1 cellular context compared by ENCODE assay signal in genomic region chr19:35845215-35846037, GRCh38.
TF ChIP-seq lines count a peak whose summit lies in the region.

No MANE protein-coding gene starts in this region.

TF ChIP-seq in K562, 482 proteins besides CTCF, POLR2A, EP300 and RAD21 (continued from another document and continues in another):
- TF ChIP-seq NFYB (IDR thresholded peaks at IDR 0.05; ENCODE audit: extremely low read depth, insufficient read length) (no peak), GABPB1 (CRISPR knock-in tag; IDR thresholded peaks at IDR 0.05) (peak; percentile 52), EHMT2 (IDR thresholded peaks at IDR 0.05) (no peak), MBD1 (CRISPR knock-in tag; IDR thresholded peaks at IDR 0.05) (no peak), DNMT1 (IDR thresholded peaks at IDR 0.05) (no peak), HOMEZ (CRISPR knock-in tag; IDR thresholded peaks at IDR 0.05) (no peak), NR4A1 (CRISPR knock-in tag; IDR thresholded peaks at IDR 0.05) (no peak), NR4A1 (tag; IDR thresholded peaks at IDR 0.05) (no peak), NFE2L1 (tag; IDR thresholded peaks at IDR 0.05; ENCODE audit: borderline replicate concordance, low read depth) (no peak), CREB1 (IDR thresholded peaks at IDR 0.05) (peak; percentile 39; the same call in 1 of the 2 replicates), CREB1 (CRISPR knock-in tag; IDR thresholded peaks at IDR 0.05) (peak; percentile 34; the same call in 1 of the 2 replicates), NCOA4 (IDR thresholded peaks at IDR 0.05; ENCODE audit: partially characterized antibody) (no peak), ZNF121 (CRISPR knock-in tag; conservative IDR thresholded peaks at IDR 0.05) (no peak), MLLT1 (IDR thresholded peaks at IDR 0.05) (peak in 1 of 2 experiments; percentile 74; a peak in 2 of 4 replicates), BACH1 (tag; IDR thresholded peaks at IDR 0.05) (no peak), ZNF253 (CRISPR knock-in tag; conservative IDR thresholded peaks at IDR 0.05) (no peak), MYNN (IDR thresholded peaks at IDR 0.05) (no peak), MYNN (CRISPR knock-in tag; IDR thresholded peaks at IDR 0.05) (no peak), TAF1 (IDR thresholded peaks at IDR 0.05; ENCODE audit: control insufficient read depth, extremely low read depth, insufficient read depth, low read length, severe bottlenecking) (no peak), ARID3A (IDR thresholded peaks at IDR 0.05; ENCODE audit: borderline replicate concordance, low read depth, low read length) (no peak), RNF2 (IDR thresholded peaks at IDR 0.05) (no peak), NR2C1 (IDR thresholded peaks at IDR 0.05) (peak; percentile 63), NR2C1 (tag; IDR thresholded peaks at IDR 0.05) (peak; percentile 52; the same call in 1 of the 2 replicates), GTF2E2 (tag; IDR thresholded peaks at IDR 0.05) (no peak), ZNF232 (CRISPR knock-in tag; IDR thresholded peaks at IDR 0.05) (no peak), ZNF444 (CRISPR knock-in tag; IDR thresholded peaks at IDR 0.05) (no peak), ZNF395 (CRISPR knock-in tag; IDR thresholded peaks at IDR 0.05) (no peak), CTCFL (IDR thresholded peaks at IDR 0.05; ENCODE audit: borderline replicate concordance, insufficient read depth, low read depth, low read length, poor library complexity, severe bottlenecking) (no peak), STAT5A (IDR thresholded peaks at IDR 0.05; ENCODE audit: borderline replicate concordance, low read length) (no peak), MEF2A (IDR thresholded peaks at IDR 0.05; ENCODE audit: control insufficient read depth, low read depth, low read length) (no peak), MTA1 (IDR thresholded peaks at IDR 0.05; ENCODE audit: borderline replicate concordance) (no peak), PBX2 (CRISPR knock-in tag; IDR thresholded peaks at IDR 0.05; ENCODE audit: low read depth) (no peak), PBX2 (tag; conservative IDR thresholded peaks at IDR 0.05; ENCODE audit: low read depth) (0 out of 2 replicates have a peak, but pooled peaks have one; percentile 9), HDAC1 (IDR thresholded peaks at IDR 0.05) (peak in 1 of 2 experiments; percentile 67; a peak in 2 of 4 replicates), CBFA2T3 (IDR thresholded peaks at IDR 0.05) (no peak; the same call in 1 of the 2 replicates), NR1H2 (CRISPR knock-in tag; IDR thresholded peaks at IDR 0.05) (no peak), EGR1 (conservative IDR thresholded peaks at IDR 0.05) (peak; percentile 67), ETV1 (tag; conservative IDR thresholded peaks at IDR 0.05; ENCODE audit: low read depth) (no peak), HDAC3 (IDR thresholded peaks at IDR 0.05; ENCODE audit: borderline replicate concordance, partially characterized antibody) (no peak), NRF1 (conservative IDR thresholded peaks at IDR 0.05 in 1 of 2, IDR thresholded peaks at IDR 0.05 in 1 of 2) (peak; percentile 79 to 83), ZBTB33 (CRISPR knock-in tag; IDR thresholded peaks at IDR 0.05) (no peak), SAFB (IDR thresholded peaks at IDR 0.05; ENCODE audit: borderline replicate concordance, low read depth, low read length) (peak; percentile 71; the same call in 1 of the 2 replicates), CREB5 (CRISPR knock-in tag; IDR thresholded peaks at IDR 0.05) (no peak), DIDO1 (tag; IDR thresholded peaks at IDR 0.05; ENCODE audit: low read depth) (no peak), ZNF217 (CRISPR knock-in tag; IDR thresholded peaks at IDR 0.05) (no peak), MCM3 (IDR thresholded peaks at IDR 0.05) (no peak), SIN3A (IDR thresholded peaks at IDR 0.05; ENCODE audit: borderline replicate concordance in 2 of 2, control insufficient read depth in 1 of 2, low read depth in 2 of 2, low read length in 2 of 2) (peak in 1 of 2 experiments; percentile 18; a peak in 1 of 4 replicates), CEBPB (tag; IDR thresholded peaks at IDR 0.05) (peak; percentile 97), CBFA2T2 (conservative IDR thresholded peaks at IDR 0.05) (no peak), ZBTB34 (CRISPR knock-in tag; IDR thresholded peaks at IDR 0.05) (no peak)
